Comparison of ENCODE assay signal across 1 cellular context in the genomic region with DNA sequence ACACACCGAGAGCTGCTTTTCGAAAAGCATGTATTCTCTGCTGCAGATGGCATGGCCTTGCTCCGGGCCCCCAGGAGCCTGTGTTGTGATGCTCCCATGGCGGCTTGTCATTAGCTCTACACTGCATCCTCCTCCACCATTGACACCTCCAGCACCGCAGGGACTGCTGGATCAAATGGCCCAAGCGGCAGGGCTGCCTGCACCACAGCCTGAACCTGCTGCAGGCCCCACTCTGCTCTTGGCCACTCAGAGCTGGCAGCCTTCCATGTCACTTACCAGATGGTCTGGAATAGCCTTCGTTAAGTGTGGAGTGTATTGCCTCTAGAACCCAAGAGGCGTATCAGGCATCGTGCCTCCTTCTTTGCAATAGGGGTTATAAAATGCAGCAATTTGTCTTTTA.
TF ChIP-seq lines count a peak whose summit lies in the region.

No MANE protein-coding gene starts in this region.

TF ChIP-seq in HepG2, 621 proteins besides CTCF, POLR2A, EP300 and RAD21:
- TF ChIP-seq MLLT10 (CRISPR knock-in tag; IDR thresholded peaks at IDR 0.05) (no peak), ZBTB46 (CRISPR knock-in tag; IDR thresholded peaks at IDR 0.05; ENCODE audit: borderline replicate concordance) (no peak), ZBTB34 (CRISPR knock-in tag; IDR thresholded peaks at IDR 0.05) (no peak), MBNL3 (CRISPR knock-in tag; conservative IDR thresholded peaks at IDR 0.05) (no peak)
- TF ChIP-seq, protein P1, sequence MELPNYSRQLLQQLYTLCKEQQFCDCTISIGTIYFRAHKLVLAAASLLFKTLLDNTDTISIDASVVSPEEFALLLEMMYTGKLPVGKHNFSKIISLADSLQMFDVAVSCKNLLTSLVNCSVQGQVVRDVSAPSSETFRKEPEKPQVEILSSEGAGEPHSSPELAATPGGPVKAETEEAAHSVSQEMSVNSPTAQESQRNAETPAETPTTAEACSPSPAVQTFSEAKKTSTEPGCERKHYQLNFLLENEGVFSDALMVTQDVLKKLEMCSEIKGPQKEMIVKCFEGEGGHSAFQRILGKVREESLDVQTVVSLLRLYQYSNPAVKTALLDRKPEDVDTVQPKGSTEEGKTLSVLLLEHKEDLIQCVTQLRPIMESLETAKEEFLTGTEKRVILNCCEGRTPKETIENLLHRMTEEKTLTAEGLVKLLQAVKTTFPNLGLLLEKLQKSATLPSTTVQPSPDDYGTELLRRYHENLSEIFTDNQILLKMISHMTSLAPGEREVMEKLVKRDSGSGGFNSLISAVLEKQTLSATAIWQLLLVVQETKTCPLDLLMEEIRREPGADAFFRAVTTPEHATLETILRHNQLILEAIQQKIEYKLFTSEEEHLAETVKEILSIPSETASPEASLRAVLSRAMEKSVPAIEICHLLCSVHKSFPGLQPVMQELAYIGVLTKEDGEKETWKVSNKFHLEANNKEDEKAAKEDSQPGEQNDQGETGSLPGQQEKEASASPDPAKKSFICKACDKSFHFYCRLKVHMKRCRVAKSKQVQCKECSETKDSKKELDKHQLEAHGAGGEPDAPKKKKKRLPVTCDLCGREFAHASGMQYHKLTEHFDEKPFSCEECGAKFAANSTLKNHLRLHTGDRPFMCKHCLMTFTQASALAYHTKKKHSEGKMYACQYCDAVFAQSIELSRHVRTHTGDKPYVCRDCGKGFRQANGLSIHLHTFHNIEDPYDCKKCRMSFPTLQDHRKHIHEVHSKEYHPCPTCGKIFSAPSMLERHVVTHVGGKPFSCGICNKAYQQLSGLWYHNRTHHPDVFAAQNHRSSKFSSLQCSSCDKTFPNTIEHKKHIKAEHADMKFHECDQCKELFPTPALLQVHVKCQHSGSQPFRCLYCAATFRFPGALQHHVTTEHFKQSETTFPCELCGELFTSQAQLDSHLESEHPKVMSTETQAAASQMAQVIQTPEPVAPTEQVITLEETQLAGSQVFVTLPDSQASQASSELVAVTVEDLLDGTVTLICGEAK (IDR thresholded peaks at IDR 0.05) = no peak
- TF ChIP-seq, protein P1 (CRISPR knock-in tag; IDR thresholded peaks at IDR 0.05) = peak; percentile 59; the same call in 1 of the 2 replicates
